9 cellular contexts compared by ENCODE assay signal in genomic region chr1:184945034-184945433, GRCh38.
DNase-seq lines count a peak whose midpoint lies in the region; ATAC-seq lines count a peak whose summit lies in the region.
"Had no signal": no experiment of that assay in that cellular context is flagged by ENCODE, and none has a peak within 500 bp of the region (broad histone marks: within the 10 kb centered on the region; RNA-seq: fewer than 3 reads in every experiment).

No MANE protein-coding gene starts in this region.

- no peaks in the 10 kb centered on the region for H3K27me3 ChIP-seq in adipocyte (replicated peaks; ENCODE audit: control insufficient read depth, insufficient read depth, low read length)
- H3K27me3 ChIP-seq: cardiac muscle cell had no signal

- DNase-seq in GM19238 (ENCODE audit: insufficient read length, low spot score) (peak; percentile 11), adipocyte (ENCODE audit: low read depth) (peak; percentile 13), skeletal muscle cell (ENCODE audit: low read depth) (peak; percentile 15), SW 1271 (lab: John Stamatoyannopoulos, UW) (no peak), SHP77 (lab: John Stamatoyannopoulos, UW) (no peak), NCI-H146 treated with DMSO at 0.1 percent for 48 hours (lab: John Stamatoyannopoulos, UW; ENCODE audit: unreplicated experiment) (no peak)

- H3K36me3 ChIP-seq in adipocyte (ENCODE audit: control insufficient read depth, insufficient read depth, low read length, severe bottlenecking), result no peaks in the 10 kb centered on the region
- H3K36me3 ChIP-seq: cardiac muscle cell had no signal

- H3K4me1 ChIP-seq in adipocyte (ENCODE audit: control insufficient read depth, insufficient read depth, low read length), result peaks cover 29% of the 10 kb centered on the region

- H3K4me3 ChIP-seq in adipocyte (ENCODE audit: low read length) (no peak overlapping the region), skeletal muscle cell (ENCODE audit: low read depth, low read length) (no peak overlapping the region)
- H3K4me3 ChIP-seq: cardiac muscle cell had no signal

- no peaks in the 10 kb centered on the region for H3K9me3 ChIP-seq in adipocyte (ENCODE audit: control insufficient read depth, low read length)

- ATAC-seq in HG03108 (IDR thresholded peaks at IDR 0.05; ENCODE audit: unreplicated experiment) (peak; percentile 54), HG03095 (IDR thresholded peaks at IDR 0.05; ENCODE audit: unreplicated experiment) (no peak)

- no peak overlapping the region for H3K9ac ChIP-seq in adipocyte (ENCODE audit: low read length)

Comparison
In these comparisons a context has a peak if more than half of its experiments do, and no peak if none do; other contexts are left out.
1. DNase-seq: peak in GM19238 (single experiment), adipocyte (single experiment) and skeletal muscle cell (single experiment); none in SW 1271 (0 of 2), SHP77 (0 of 2) and NCI-H146 treated with DMSO at 0.1 percent for 48 hours (single experiment).